21 cellular contexts compared by ENCODE assay signal in genomic region chr16:3673676-3674377, GRCh38.
"Had no signal": no experiment of that assay in that cellular context is flagged by ENCODE, and none has a peak within 500 bp of the region (broad histone marks: within the 10 kb centered on the region; RNA-seq: fewer than 3 reads in every experiment).

No MANE protein-coding gene starts in this region.

- H3K27ac Mint-ChIP-seq: activated T-helper 17 cell treated with anti-CD3 and anti-CD28 coated beads, Interleukin-2, amount 50 U/mL, for 72 hours; stimulated activated memory B cell treated with anti-CD40 and anti-IgM and Interleukin-4, amounts not matched to agents 10 μg/mL and 1 μg/mL and 100 μg/mL, for 72 hours; T-helper 2 cell treated with Interferon-gamma antibody and Interleukin-4, amounts not matched to agents 5 μg/mL and 100 μg/mL, for 36 hours had no signal

- H3K9me3 Mint-ChIP-seq: activated naive CD4-positive, alpha-beta T cell treated with anti-CD3 and anti-CD28 coated beads, Interleukin-2, amount 50 U/mL, for 72 hours; activated T-helper 17 cell treated with anti-CD3 and anti-CD28 coated beads, Interleukin-2, amount 50 U/mL, for 72 hours; effector memory CD8-positive, alpha-beta T cell; immature natural killer cell; naive thymus-derived CD8-positive, alpha-beta T cell; stimulated activated memory B cell treated with anti-CD40 and anti-IgM and Interleukin-4, amounts not matched to agents 10 μg/mL and 1 μg/mL and 100 μg/mL, for 72 hours; T-helper 2 cell treated with Interferon-gamma antibody and Interleukin-4, amounts not matched to agents 5 μg/mL and 100 μg/mL, for 36 hours had no signal

- H3K27ac ChIP-seq: colonic mucosa, dorsolateral prefrontal cortex, esophagus muscularis mucosa, hepatocyte, left ventricle myocardium inferior, parathyroid adenoma, upper lobe of right lung, WERI-Rb-1 had no signal

- H3K27me3 Mint-ChIP-seq: activated T-helper 17 cell treated with anti-CD3 and anti-CD28 coated beads, Interleukin-2, amount 50 U/mL, for 72 hours; effector memory CD8-positive, alpha-beta T cell; naive thymus-derived CD8-positive, alpha-beta T cell; stimulated activated memory B cell treated with anti-CD40 and anti-IgM and Interleukin-4, amounts not matched to agents 10 μg/mL and 1 μg/mL and 100 μg/mL, for 72 hours had no signal

- H3K4me3 ChIP-seq: colonic mucosa, dorsolateral prefrontal cortex, esophagus muscularis mucosa, hepatocyte, left ventricle myocardium inferior, upper lobe of right lung had no signal

- H3K36me3 ChIP-seq: colonic mucosa had no signal

- H3K4me3 Mint-ChIP-seq: activated T-helper 17 cell treated with anti-CD3 and anti-CD28 coated beads, Interleukin-2, amount 50 U/mL, for 72 hours; immature natural killer cell; naive thymus-derived CD8-positive, alpha-beta T cell; stimulated activated memory B cell treated with anti-CD40 and anti-IgM and Interleukin-4, amounts not matched to agents 10 μg/mL and 1 μg/mL and 100 μg/mL, for 72 hours; T-helper 2 cell treated with Interferon-gamma antibody and Interleukin-4, amounts not matched to agents 5 μg/mL and 100 μg/mL, for 36 hours had no signal

- H3K4me1 Mint-ChIP-seq: activated T-helper 17 cell treated with anti-CD3 and anti-CD28 coated beads, Interleukin-2, amount 50 U/mL, for 72 hours; stimulated activated memory B cell treated with anti-CD40 and anti-IgM and Interleukin-4, amounts not matched to agents 10 μg/mL and 1 μg/mL and 100 μg/mL, for 72 hours had no signal

- H3K27me3 ChIP-seq: colonic mucosa, dorsolateral prefrontal cortex, esophagus muscularis mucosa, hepatocyte, upper lobe of right lung had no signal

- H3K4me1 ChIP-seq: colonic mucosa, parathyroid adenoma, upper lobe of right lung had no signal

- ATAC-seq: activated naive CD4-positive, alpha-beta T cell treated with anti-CD3 and anti-CD28 coated beads, Interleukin-2, amount 50 U/mL, for 72 hours; activated T-helper 17 cell treated with anti-CD3 and anti-CD28 coated beads, Interleukin-2, amount 50 U/mL, for 72 hours; effector memory CD8-positive, alpha-beta T cell; naive thymus-derived CD8-positive, alpha-beta T cell; sciatic nerve; stimulated activated memory B cell treated with anti-CD40 and anti-IgM and Interleukin-4, amounts not matched to agents 10 μg/mL and 1 μg/mL and 100 μg/mL, for 72 hours; upper lobe of right lung had no signal

- H3K9me3 ChIP-seq: colonic mucosa, esophagus muscularis mucosa, left ventricle myocardium inferior, upper lobe of right lung had no signal

- DNase-seq: activated T-cell treated with anti-CD3 and anti-CD28 coated beads, Interleukin-2, amount 50 U/mL, for 1 hour; colonic mucosa; dorsolateral prefrontal cortex; effector memory CD8-positive, alpha-beta T cell; immature natural killer cell; kidney glomerular epithelial cell; left ventricle myocardium inferior; naive thymus-derived CD8-positive, alpha-beta T cell; small intestine; stimulated activated CD4-positive, alpha-beta T cell treated with anti-CD3 and anti-CD28 coated beads, Interleukin-2, amount 100 ng/mL, for 24 hours; SW 1271; upper lobe of right lung; WERI-Rb-1 had no signal
